Comparison of ENCODE assay signal across 18 cellular contexts in genomic region chr4:7027284-7027683, GRCh38. TPM values are rescaled to one million over a fixed set of nuclear protein-coding genes. Genes with fewer than 3 reads are reported as not detected.
DNase-seq lines count a peak whose midpoint lies in the region; ATAC-seq and TF ChIP-seq lines count a peak whose summit lies in the region.
"Had no signal": no experiment of that assay in that cellular context is flagged by ENCODE, and none has a peak within 500 bp of the region (broad histone marks: within the 10 kb centered on the region; RNA-seq: fewer than 3 reads in every experiment).

No MANE protein-coding gene starts in this region.

- no TSS peak for BruUV-seq in MCF 10A (replicated peaks; lab: Mats Ljungman, UMichigan)

- H3K4me3 ChIP-seq in neuronal stem cell (ENCODE audit: low read length in 2 of 2), result peak overlapping the region in 1 of 2 donors; percentile 5
- H3K4me3 ChIP-seq: GM23338, Peyer's patch had no signal

- H4K91ac ChIP-seq in neuronal stem cell (ENCODE audit: low read depth, low read length, poor library complexity), result no peak overlapping the region

- H3K4ac ChIP-seq in neuronal stem cell (ENCODE audit: low read length), result no peak overlapping the region

- no peak overlapping the region for H4K8ac ChIP-seq in neuronal stem cell (ENCODE audit: low read depth, low read length)

- no peaks in the 10 kb centered on the region for H3K4me1 ChIP-seq in neuronal stem cell (ENCODE audit: control insufficient read depth in 2 of 2, insufficient read depth in 1 of 2, low read depth in 1 of 2, low read length in 2 of 2)
- H3K4me1 ChIP-seq: Peyer's patch had no signal

- peaks cover 48 to 95% of the 10 kb centered on the region in 2 donors for H3K36me3 ChIP-seq in neuronal stem cell (replicated peaks in 1 of 2; ENCODE audit: control insufficient read depth in 2 of 2, insufficient read depth in 2 of 2, low read length in 2 of 2)

- H3K23ac ChIP-seq in neuronal stem cell (ENCODE audit: low read depth, low read length, poor library complexity), result peak overlapping the region; percentile 71

- no peak overlapping the region for H3K4me3 Mint-ChIP-seq in activated T-cell treated with anti-CD3 and anti-CD28 coated beads, Interleukin-2, amount 50 U/mL, for 24 hours
- H3K4me3 Mint-ChIP-seq in activated T-helper 2 cell treated with anti-CD3 and anti-CD28 coated beads, Interferon-gamma antibody, Interleukin-2, Interleukin-4, amounts not matched to agents 10 μg/mL and 5 μg/mL and 100 μg/mL, durations not matched to agents 14 hours and 24 hours and 36 hours (ENCODE audit: low read depth), result no peak overlapping the region
- H3K4me3 Mint-ChIP-seq in MCF 10A (ENCODE audit: unreplicated experiment), result no peak overlapping the region
- H3K4me3 Mint-ChIP-seq: GM23338 had no signal

- H3K14ac ChIP-seq in neuronal stem cell (ENCODE audit: low read length), result peak overlapping the region; percentile 83

- no peak for TF ChIP-seq CTCF in MCF 10A (IDR thresholded peaks at IDR 0.05; ENCODE audit: unreplicated experiment)

- H3K4me2 ChIP-seq in neuronal stem cell (ENCODE audit: insufficient read depth, low read length, poor library complexity, severe bottlenecking), result no peak overlapping the region
- H3K4me2 ChIP-seq: GM23338 had no signal

- H3K27me3 Mint-ChIP-seq in activated T-cell treated with anti-CD3 and anti-CD28 coated beads, Interleukin-2, amount 50 U/mL, for 24 hours, result no peaks in the 10 kb centered on the region
- H3K27me3 Mint-ChIP-seq in activated T-helper 2 cell treated with anti-CD3 and anti-CD28 coated beads, Interferon-gamma antibody, Interleukin-2, Interleukin-4, amounts not matched to agents 10 μg/mL and 5 μg/mL and 100 μg/mL, durations not matched to agents 14 hours and 24 hours and 36 hours (ENCODE audit: low read depth), result no peaks in the 10 kb centered on the region
- H3K27me3 Mint-ChIP-seq in MCF 10A (ENCODE audit: insufficient read depth, unreplicated experiment), result no peaks in the 10 kb centered on the region

- H3K27ac Mint-ChIP-seq in activated T-cell treated with anti-CD3 and anti-CD28 coated beads, Interleukin-2, amount 50 U/mL, for 24 hours, result peak overlapping the region; percentile 68
- peak overlapping the region; percentile 1 for H3K27ac Mint-ChIP-seq in activated T-helper 2 cell treated with anti-CD3 and anti-CD28 coated beads, Interferon-gamma antibody, Interleukin-2, Interleukin-4, amounts not matched to agents 10 μg/mL and 5 μg/mL and 100 μg/mL, durations not matched to agents 14 hours and 24 hours and 36 hours
- H3K27ac Mint-ChIP-seq in MCF 10A (ENCODE audit: low read depth, unreplicated experiment), result no peak overlapping the region
- H3K27ac Mint-ChIP-seq: GM23338 had no signal

- no peaks in the 10 kb centered on the region for H3K9me3 Mint-ChIP-seq in activated T-cell treated with anti-CD3 and anti-CD28 coated beads, Interleukin-2, amount 50 U/mL, for 24 hours
- no peaks in the 10 kb centered on the region for H3K9me3 Mint-ChIP-seq in activated T-helper 2 cell treated with anti-CD3 and anti-CD28 coated beads, Interferon-gamma antibody, Interleukin-2, Interleukin-4, amounts not matched to agents 10 μg/mL and 5 μg/mL and 100 μg/mL, durations not matched to agents 14 hours and 24 hours and 36 hours
- no peaks in the 10 kb centered on the region for H3K9me3 Mint-ChIP-seq in MCF 10A (ENCODE audit: unreplicated experiment)
- H3K9me3 Mint-ChIP-seq: GM23338 had no signal

- no peak overlapping the region for H3K9ac ChIP-seq in neuronal stem cell (ENCODE audit: low read depth, low read length, poor library complexity)

- peaks cover 2% of the 10 kb centered on the region for H3K79me1 ChIP-seq in neuronal stem cell (ENCODE audit: low read depth, low read length)

- H2BK5ac ChIP-seq in neuronal stem cell (ENCODE audit: low read length), result no peak overlapping the region

- H3K36me3 Mint-ChIP-seq in activated T-cell treated with anti-CD3 and anti-CD28 coated beads, Interleukin-2, amount 50 U/mL, for 24 hours (ENCODE audit: low read depth), result peaks cover 92% of the 10 kb centered on the region
- peaks cover 52% of the 10 kb centered on the region for H3K36me3 Mint-ChIP-seq in activated T-helper 2 cell treated with anti-CD3 and anti-CD28 coated beads, Interferon-gamma antibody, Interleukin-2, Interleukin-4, amounts not matched to agents 10 μg/mL and 5 μg/mL and 100 μg/mL, durations not matched to agents 14 hours and 24 hours and 36 hours (ENCODE audit: low read depth)
- H3K36me3 Mint-ChIP-seq in MCF 10A (ENCODE audit: insufficient read depth, unreplicated experiment), result peaks cover 73% of the 10 kb centered on the region

- H3K27me3 ChIP-seq in neuronal stem cell (ENCODE audit: control insufficient read depth in 3 of 3, insufficient read depth in 3 of 3, low read depth in 1 of 3, low read length in 3 of 3), result no peaks in the 10 kb centered on the region
- H3K27me3 ChIP-seq: Peyer's patch had no signal

- no peak for ATAC-seq in HG02973 (IDR thresholded peaks at IDR 0.05; ENCODE audit: unreplicated experiment)
- ATAC-seq: GM23338 had no signal

- H3K27ac ChIP-seq in neuronal stem cell (replicated peaks; ENCODE audit: low read length), result no peak overlapping the region
- H3K27ac ChIP-seq: C4-2B, Peyer's patch had no signal

- no peak overlapping the region for H2AK5ac ChIP-seq in neuronal stem cell (ENCODE audit: low read depth, low read length)

- intact Hi-C loops in activated T-helper 2 cell treated with anti-CD3 and anti-CD28 coated beads, Interferon-gamma antibody, Interleukin-2, Interleukin-4, amounts not matched to agents 10 μg/mL and 5 μg/mL and 100 μg/mL, durations not matched to agents 14 hours and 24 hours and 36 hours (cut with micrococcal nuclease), result no loop called here
- intact Hi-C loops in MCF 10A (cut with micrococcal nuclease), result no loop called here

- peaks cover 0 to 2% of the 10 kb centered on the region in 2 donors for H3K9me3 ChIP-seq in neuronal stem cell (replicated peaks in 1 of 2; ENCODE audit: control insufficient read depth in 2 of 2, insufficient read depth in 1 of 2, low read depth in 1 of 2, low read length in 2 of 2)
- H3K9me3 ChIP-seq: Peyer's patch had no signal

- no peak overlapping the region for H2BK15ac ChIP-seq in neuronal stem cell (ENCODE audit: low read length)

- H2AFZ ChIP-seq in neuronal stem cell (ENCODE audit: low read length), result no peak overlapping the region
- H2AFZ ChIP-seq: GM23338 had no signal

- no peaks in the 10 kb centered on the region for H3K4me1 Mint-ChIP-seq in activated T-cell treated with anti-CD3 and anti-CD28 coated beads, Interleukin-2, amount 50 U/mL, for 24 hours (ENCODE audit: low read depth)
- peaks cover 2% of the 10 kb centered on the region for H3K4me1 Mint-ChIP-seq in activated T-helper 2 cell treated with anti-CD3 and anti-CD28 coated beads, Interferon-gamma antibody, Interleukin-2, Interleukin-4, amounts not matched to agents 10 μg/mL and 5 μg/mL and 100 μg/mL, durations not matched to agents 14 hours and 24 hours and 36 hours (ENCODE audit: low read depth)
- peaks cover 5% of the 10 kb centered on the region for H3K4me1 Mint-ChIP-seq in MCF 10A (ENCODE audit: insufficient read depth, unreplicated experiment)

- CTCF ChIA-PET in MCF 10A (lab: Yijun Ruan, JAX), result interaction anchor here (0.7 kb wide), 1 partner anchor 43 kb away, joined by 5 read pairs; no protein-coding TSS in a partner anchor

- 100% methylated on average over 2 to 5 of the region's 7 CpGs for WGBS in neuronal stem cell (ENCODE audit: extremely low coverage in 2 of 2, insufficient read length in 2 of 2, insufficient replicate concordance in 1 of 2), 2 donors

- no peak overlapping the region for H3K18ac ChIP-seq in neuronal stem cell (ENCODE audit: low read length)

- POLR2A ChIA-PET in MCF 10A (lab: Yijun Ruan, JAX), result no interaction called here

- no peak overlapping the region for H2BK120ac ChIP-seq in neuronal stem cell (ENCODE audit: low read depth, low read length)

- no peak for DNase-seq in activated T-cell treated with anti-CD3 and anti-CD28 coated beads, Interleukin-2, amount 50 U/mL, for 24 hours
- DNase-seq in activated T-cell treated with anti-CD3 and anti-CD28 coated beads, Interleukin-2, amount 50 U/mL, for 48 hours, result no peak
- no peak for DNase-seq in activated T-helper 2 cell treated with anti-CD3 and anti-CD28 coated beads, Interferon-gamma antibody, Interleukin-2, Interleukin-4, amounts not matched to agents 10 μg/mL and 5 μg/mL and 100 μg/mL, durations not matched to agents 14 hours and 24 hours and 36 hours (ENCODE audit: low spot score)
- DNase-seq in neuronal stem cell (ENCODE audit: low spot score) (no peak), MCF 10A (ENCODE audit: unreplicated experiment) (no peak), medulla oblongata (ENCODE audit: extremely low spot score) (no peak)
- DNase-seq: DMS53, GDM1, HCEC 1CT, NCI-H1694 treated with DMSO at 0.1 percent for 48 hours, NCI-H2081 treated with DMSO at 0.1 percent for 48 hours, NCI-H2171 treated with DMSO at 0.1 percent for 48 hours, NCI-H524 treated with DMSO at 0.1 percent for 48 hours, NCI-H82, Peyer's patch had no signal

- no peak overlapping the region for H2BK12ac ChIP-seq in neuronal stem cell (ENCODE audit: low read length)

RNA-seq across cellular contexts. Expression of gene TADA2B, which starts 15.9 kb away (rescaled TPM):
- 12.9 and 13.3 TPM in 2 replicates for total RNA-seq in activated T-helper 2 cell treated with anti-CD3 and anti-CD28 coated beads, Interferon-gamma antibody, Interleukin-2, Interleukin-4, amounts not matched to agents 10 μg/mL and 5 μg/mL and 100 μg/mL, durations not matched to agents 14 hours and 24 hours and 36 hours
- 9.9 TPM for polyA plus RNA-seq in neuronal stem cell (2013, experiment 1 of 2)
- 9.9 TPM for polyA plus RNA-seq in neuronal stem cell (2013, experiment 2 of 2)
- 29.5 and 31.8 TPM in 2 replicates for total RNA-seq in MCF 10A (2022)

RNA-seq across cellular contexts. Expression of gene GRPEL1, which starts 40.6 kb away (rescaled TPM):
- total RNA-seq in activated T-helper 2 cell treated with anti-CD3 and anti-CD28 coated beads, Interferon-gamma antibody, Interleukin-2, Interleukin-4, amounts not matched to agents 10 μg/mL and 5 μg/mL and 100 μg/mL, durations not matched to agents 14 hours and 24 hours and 36 hours, result 84.4 and 84.6 TPM in 2 replicates
- polyA plus RNA-seq in neuronal stem cell (2013, experiment 1 of 2), result 10.3 TPM
- polyA plus RNA-seq in neuronal stem cell (2013, experiment 2 of 2), result 9.4 TPM
- total RNA-seq in MCF 10A (2022), result 73.0 and 82.9 TPM in 2 replicates
